ENCODE assay signal across 10 cellular contexts in genomic region chr13:58953638-58954037, GRCh38.
A peak's percentile ranks its signal among the peaks of the same experiment; 100 is the strongest.
DNase-seq lines count a peak whose midpoint lies in the region; ATAC-seq, FAIRE-seq and TF ChIP-seq lines count a peak whose summit lies in the region.
"Had no signal": no experiment of that assay in that cellular context is flagged by ENCODE, and none has a peak within 500 bp of the region (broad histone marks: within the 10 kb centered on the region; RNA-seq: fewer than 3 reads in every experiment).

No MANE protein-coding gene starts in this region.

- no peaks in the 10 kb centered on the region for H3K4me1 ChIP-seq in CD8-positive, alpha-beta T cell (ENCODE audit: insufficient read depth, low read length)
- no peaks in the 10 kb centered on the region for H3K4me1 ChIP-seq in Caco-2

- ATAC-seq in HG02798 (IDR thresholded peaks at IDR 0.05; ENCODE audit: poor library complexity, unreplicated experiment): peak; percentile 84
- no peak for ATAC-seq in CD8-positive, alpha-beta T cell
- ATAC-seq: Panc1 had no signal

- TF ChIP-seq CTCF in CD8-positive, alpha-beta T cell (IDR thresholded peaks at IDR 0.05): no peak
- no peak for TF ChIP-seq CTCF in Caco-2 (IDR thresholded peaks at IDR 0.05; ENCODE audit: insufficient read depth in 1 of 2, low read depth in 1 of 2, low read length in 1 of 2, severe bottlenecking in 1 of 2, unreplicated experiment in 1 of 2)

- H3K4me3 Mint-ChIP-seq in CD8-positive, alpha-beta T cell: no peak overlapping the region
- H3K4me3 Mint-ChIP-seq in activated T-helper 1 cell treated with anti-CD3 and anti-CD28 coated beads, Interleukin-12 subunit alpha, Interleukin-12 subunit beta, Interleukin-2, Interleukin-4 antibody, amounts not matched to agents 30 ng/mL and 10 ng/mL and 1 ng/mL, durations not matched to agents 14 hours and 24 hours and 36 hours: no peak overlapping the region
- no peak overlapping the region for H3K4me3 Mint-ChIP-seq in Caco-2 (ENCODE audit: unreplicated experiment)

- H3K4me3 ChIP-seq in CD8-positive, alpha-beta T cell (ENCODE audit: low read depth, low read length): no peak overlapping the region
- no peak overlapping the region for H3K4me3 ChIP-seq in Caco-2 (ENCODE audit: low read depth, low read length)

- FAIRE-seq in GM19239 (lab: Jason Lieb, UNC): peak; percentile 72

- H3K27me3 Mint-ChIP-seq in CD8-positive, alpha-beta T cell (ENCODE audit: low read depth): no peaks in the 10 kb centered on the region
- H3K27me3 Mint-ChIP-seq in activated T-helper 1 cell treated with anti-CD3 and anti-CD28 coated beads, Interleukin-12 subunit alpha, Interleukin-12 subunit beta, Interleukin-2, Interleukin-4 antibody, amounts not matched to agents 30 ng/mL and 10 ng/mL and 1 ng/mL, durations not matched to agents 14 hours and 24 hours and 36 hours (ENCODE audit: insufficient read depth): no peaks in the 10 kb centered on the region
- H3K27me3 Mint-ChIP-seq in Caco-2 (ENCODE audit: insufficient read depth, unreplicated experiment): no peaks in the 10 kb centered on the region

- H3K9me3 ChIP-seq in CD8-positive, alpha-beta T cell (ENCODE audit: low read length): no peaks in the 10 kb centered on the region
- no peaks in the 10 kb centered on the region; the same call in 1 of the 2 replicates for H3K9me3 ChIP-seq in Caco-2

- CTCF ChIA-PET in CD8-positive, alpha-beta T cell (lab: Charles Lee): no interaction called here
- CTCF ChIA-PET in Caco-2 (lab: Charles Lee): no interaction called here

- no TSS peak for BruUV-seq in Caco-2 (replicated peaks; lab: Mats Ljungman, UMichigan)

- H3K27ac ChIP-seq in CD8-positive, alpha-beta T cell (ENCODE audit: low read depth, low read length): no peak overlapping the region

- H3K9me3 Mint-ChIP-seq in CD8-positive, alpha-beta T cell: peaks cover 20% of the 10 kb centered on the region
- peaks cover 18% of the 10 kb centered on the region for H3K9me3 Mint-ChIP-seq in activated T-helper 1 cell treated with anti-CD3 and anti-CD28 coated beads, Interleukin-12 subunit alpha, Interleukin-12 subunit beta, Interleukin-2, Interleukin-4 antibody, amounts not matched to agents 30 ng/mL and 10 ng/mL and 1 ng/mL, durations not matched to agents 14 hours and 24 hours and 36 hours
- H3K9me3 Mint-ChIP-seq in Caco-2 (ENCODE audit: unreplicated experiment): peaks cover 18% of the 10 kb centered on the region

- no peaks in the 10 kb centered on the region for H3K4me1 Mint-ChIP-seq in CD8-positive, alpha-beta T cell (ENCODE audit: low read depth)
- H3K4me1 Mint-ChIP-seq in activated T-helper 1 cell treated with anti-CD3 and anti-CD28 coated beads, Interleukin-12 subunit alpha, Interleukin-12 subunit beta, Interleukin-2, Interleukin-4 antibody, amounts not matched to agents 30 ng/mL and 10 ng/mL and 1 ng/mL, durations not matched to agents 14 hours and 24 hours and 36 hours (ENCODE audit: low read depth): no peaks in the 10 kb centered on the region
- no peaks in the 10 kb centered on the region for H3K4me1 Mint-ChIP-seq in Caco-2 (ENCODE audit: low read depth, unreplicated experiment)

- H3K36me3 Mint-ChIP-seq in CD8-positive, alpha-beta T cell: no peaks in the 10 kb centered on the region
- no peaks in the 10 kb centered on the region for H3K36me3 Mint-ChIP-seq in activated T-helper 1 cell treated with anti-CD3 and anti-CD28 coated beads, Interleukin-12 subunit alpha, Interleukin-12 subunit beta, Interleukin-2, Interleukin-4 antibody, amounts not matched to agents 30 ng/mL and 10 ng/mL and 1 ng/mL, durations not matched to agents 14 hours and 24 hours and 36 hours (ENCODE audit: low read depth)
- no peaks in the 10 kb centered on the region for H3K36me3 Mint-ChIP-seq in Caco-2 (ENCODE audit: insufficient read depth, unreplicated experiment)

- intact Hi-C loops in CD8-positive, alpha-beta T cell (cut with DNase I, micrococcal nuclease): no loop called here
- intact Hi-C loops in activated T-helper 1 cell treated with anti-CD3 and anti-CD28 coated beads, Interleukin-12 subunit alpha, Interleukin-12 subunit beta, Interleukin-2, Interleukin-4 antibody, amounts not matched to agents 30 ng/mL and 10 ng/mL and 1 ng/mL, durations not matched to agents 14 hours and 24 hours and 36 hours (cut with micrococcal nuclease): no loop called here
- intact Hi-C loops in Caco-2 (cut with micrococcal nuclease; ENCODE audit: unreplicated experiment): no loop called here

- POLR2A ChIA-PET in CD8-positive, alpha-beta T cell (lab: Charles Lee): no interaction called here
- POLR2A ChIA-PET in Caco-2 (lab: Charles Lee): no interaction called here

- no peaks in the 10 kb centered on the region for H3K27me3 ChIP-seq in CD8-positive, alpha-beta T cell (ENCODE audit: insufficient read depth, low read length)
- H3K27me3 ChIP-seq in Caco-2 (replicated peaks; ENCODE audit: control insufficient read depth, insufficient read depth, low read length): no peaks in the 10 kb centered on the region

- H3K27ac Mint-ChIP-seq in CD8-positive, alpha-beta T cell: no peak overlapping the region
- no peak overlapping the region for H3K27ac Mint-ChIP-seq in activated T-helper 1 cell treated with anti-CD3 and anti-CD28 coated beads, Interleukin-12 subunit alpha, Interleukin-12 subunit beta, Interleukin-2, Interleukin-4 antibody, amounts not matched to agents 30 ng/mL and 10 ng/mL and 1 ng/mL, durations not matched to agents 14 hours and 24 hours and 36 hours
- H3K27ac Mint-ChIP-seq in Caco-2 (ENCODE audit: unreplicated experiment): no peak overlapping the region

- DNase-seq in GM19239 (ENCODE audit: insufficient read length, low spot score): peak; percentile 4
- DNase-seq in M059J (ENCODE audit: low read depth): peak; percentile 56
- DNase-seq in myocyte (ENCODE audit: low read depth): peak; percentile 57
- DNase-seq in ecto neural progenitor cell (ENCODE audit: low spot score): no peak
- DNase-seq in CD8-positive, alpha-beta T cell: no peak
- DNase-seq in activated T-helper 1 cell treated with anti-CD3 and anti-CD28 coated beads, Interleukin-12 subunit alpha, Interleukin-12 subunit beta, Interleukin-2, Interleukin-4 antibody, amounts not matched to agents 30 ng/mL and 10 ng/mL and 1 ng/mL, durations not matched to agents 14 hours and 24 hours and 36 hours (ENCODE audit: low spot score): no peak
- no peak for DNase-seq in Caco-2
- DNase-seq: activated T-cell treated with anti-CD3 and anti-CD28 coated beads, Interleukin-2, amount 50 U/mL, for 1 hour had no signal

- no peaks in the 10 kb centered on the region for H3K36me3 ChIP-seq in CD8-positive, alpha-beta T cell (ENCODE audit: insufficient read depth, low read length)
- no peaks in the 10 kb centered on the region for H3K36me3 ChIP-seq in Caco-2 (ENCODE audit: control insufficient read depth, insufficient read depth, low read length)

Comparison
In these comparisons a context has a peak if more than half of its experiments do, and no peak if none do; other contexts are left out.
1. DNase-seq: peak in GM19239 (single experiment), M059J (single experiment) and myocyte (single experiment); none in ecto neural progenitor cell (single experiment), CD8-positive, alpha-beta T cell (0 of 7), activated T-helper 1 cell treated with anti-CD3 and anti-CD28 coated beads, Interleukin-12 subunit alpha, Interleukin-12 subunit beta, Interleukin-2, Interleukin-4 antibody, amounts not matched to agents 30 ng/mL and 10 ng/mL and 1 ng/mL, durations not matched to agents 14 hours and 24 hours and 36 hours (single experiment) and Caco-2 (0 of 2).